1 cellular context compared by ENCODE assay signal in the genomic region with DNA sequence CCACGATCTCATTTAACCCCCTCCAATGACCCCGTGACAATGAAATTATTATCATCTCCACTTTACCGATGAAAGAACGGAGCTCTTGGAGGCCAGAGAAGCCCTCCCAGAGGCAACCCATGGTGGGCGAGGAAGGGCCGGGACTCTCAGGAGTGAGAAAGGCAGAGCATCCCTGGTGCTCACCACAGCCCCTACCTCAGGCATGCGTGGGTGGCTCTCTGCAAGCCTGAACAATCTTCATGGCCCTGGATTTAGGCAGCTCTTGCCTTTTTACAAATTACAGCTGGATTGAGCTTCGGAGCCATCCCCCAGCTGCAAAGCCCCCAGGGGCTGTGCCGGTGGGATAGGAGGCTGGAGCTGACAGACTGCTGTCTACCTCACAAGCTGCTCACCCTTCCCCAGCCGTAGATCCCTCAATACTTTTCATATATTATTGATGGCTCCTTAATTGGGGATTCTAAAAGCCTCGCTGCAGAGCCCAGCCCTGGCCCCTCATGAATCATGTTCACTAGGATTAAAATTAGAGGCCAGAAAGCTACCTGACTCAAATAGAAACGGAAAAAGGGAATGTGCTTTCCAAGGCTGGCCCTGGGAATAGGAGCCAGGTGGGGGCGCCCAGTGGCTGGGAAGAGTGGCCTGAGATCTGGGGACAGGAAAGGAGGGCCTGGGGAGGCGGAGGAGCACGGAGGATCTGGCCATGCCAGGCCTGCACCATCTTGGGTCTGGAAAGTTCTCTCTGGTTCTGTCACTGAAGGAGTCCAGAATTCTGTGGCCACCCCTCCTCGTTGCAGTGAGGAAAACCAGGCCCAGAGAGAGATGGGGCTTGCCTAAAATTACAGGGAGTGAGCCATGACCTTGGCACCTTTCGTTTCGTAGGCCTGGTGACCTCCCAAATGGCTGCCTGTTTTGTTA.
TF ChIP-seq lines count a peak whose summit lies in the region.

No MANE protein-coding gene starts in this region.

TF ChIP-seq in IMR-90, 13 proteins besides CTCF, POLR2A, EP300 and RAD21 (continued from another document):
- TF ChIP-seq NFE2L2 (IDR thresholded peaks at IDR 0.05; ENCODE audit: low read depth, low read length) (no peak), MAZ (IDR thresholded peaks at IDR 0.05; ENCODE audit: borderline replicate concordance, low read depth, low read length) (no peak), CHD1 (IDR thresholded peaks at IDR 0.05; ENCODE audit: low read depth, low read length) (no peak), FOS (IDR thresholded peaks at IDR 0.05; ENCODE audit: low read depth, low read length) (no peak), MAFK (IDR thresholded peaks at IDR 0.05; ENCODE audit: low read depth, low read length) (no peak), RFX5 (IDR thresholded peaks at IDR 0.05; ENCODE audit: low read depth, low read length) (no peak)
